ENCODE assay signal across 2 cellular contexts in genomic region chrX:137792214-137792613, GRCh38.
TF ChIP-seq lines count a peak whose summit lies in the region.

No MANE protein-coding gene starts in this region.

TF ChIP-seq in GM23338, 12 proteins besides CTCF, POLR2A, EP300 and RAD21:
- TF ChIP-seq CREB1 (CRISPR knock-in tag; IDR thresholded peaks at IDR 0.05; ENCODE audit: low read depth) (no peak), ZNF331 (CRISPR knock-in tag; IDR thresholded peaks at IDR 0.05; ENCODE audit: low read depth) (no peak), NANOG (IDR thresholded peaks at IDR 0.05; ENCODE audit: borderline replicate concordance) (no peak), STAT1 (IDR thresholded peaks at IDR 0.05; ENCODE audit: unreplicated experiment) (no peak), REST (IDR thresholded peaks at IDR 0.05; ENCODE audit: unreplicated experiment) (no peak), ZNF114 (CRISPR knock-in tag; IDR thresholded peaks at IDR 0.05) (no peak), JUNB (IDR thresholded peaks at IDR 0.05; ENCODE audit: unreplicated experiment) (no peak), POLR2AphosphoS5 (IDR thresholded peaks at IDR 0.05; ENCODE audit: low read depth) (no peak), ZNF462 (CRISPR knock-in tag; IDR thresholded peaks at IDR 0.05) (no peak)

TF ChIP-seq in H1, 55 proteins besides CTCF, POLR2A, EP300 and RAD21:
- TF ChIP-seq MAFK (IDR thresholded peaks at IDR 0.05; ENCODE audit: low read depth, low read length), result no peak
- TF ChIP-seq SP2 (IDR thresholded peaks at IDR 0.05; ENCODE audit: low read length), result no peak
- no peak for TF ChIP-seq TBP (IDR thresholded peaks at IDR 0.05; ENCODE audit: low read depth, low read length)
- TF ChIP-seq CBX5 (IDR thresholded peaks at IDR 0.05; ENCODE audit: low read depth, low read length), result no peak
- TF ChIP-seq JUND (IDR thresholded peaks at IDR 0.05; ENCODE audit: low read length), result no peak
- TF ChIP-seq CEBPB (IDR thresholded peaks at IDR 0.05; ENCODE audit: low read depth, low read length), result no peak
TF ChIP-seq in H1: peak in this region for 0.
